Comparison of ENCODE assay signal across 9 cellular contexts in the genomic region with DNA sequence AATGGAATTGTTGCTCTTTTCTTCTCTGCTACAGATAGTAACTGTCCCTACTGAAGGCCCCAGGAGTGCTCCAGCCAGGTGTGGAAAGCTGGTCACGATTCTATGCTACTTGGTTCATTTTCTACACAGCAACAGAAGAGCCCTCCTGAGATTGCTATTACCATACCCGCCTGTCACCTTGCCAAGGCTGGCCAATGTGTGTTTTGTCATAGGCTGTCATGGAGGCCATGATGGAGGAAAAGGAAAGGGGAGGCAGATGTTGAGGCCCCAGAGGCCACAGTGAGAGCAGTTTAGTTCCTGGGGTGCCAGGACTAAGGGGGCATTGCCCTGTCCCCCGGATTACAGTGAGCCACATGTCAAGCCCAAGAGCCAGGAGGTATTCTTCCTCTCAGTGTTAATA. TPM values are rescaled to one million over a fixed set of nuclear protein-coding genes. Genes with fewer than 3 reads are reported as not detected.
A peak's percentile ranks its signal among the peaks of the same experiment; 100 is the strongest.
DNase-seq lines count a peak whose midpoint lies in the region; ATAC-seq and TF ChIP-seq lines count a peak whose summit lies in the region.
"Had no signal": no experiment of that assay in that cellular context is flagged by ENCODE, and none has a peak within 500 bp of the region (broad histone marks: within the 10 kb centered on the region; RNA-seq: fewer than 3 reads in every experiment).

No MANE protein-coding gene starts in this region.

- peak overlapping the region; percentile 91 to 100 (median 100) for H3K4me3 Mint-ChIP-seq in naive thymus-derived CD4-positive, alpha-beta T cell

- no peak for TF ChIP-seq CTCF in AG09309 (IDR thresholded peaks at IDR 0.05; ENCODE audit: control insufficient read depth, insufficient read depth, low read depth, low read length, missing control alignments)
- TF ChIP-seq CTCF in KMS-11 (conservative IDR thresholded peaks at IDR 0.05; ENCODE audit: low read depth, low read length), result no peak
- TF ChIP-seq CTCF in choroid plexus epithelial cell (conservative IDR thresholded peaks at IDR 0.05; ENCODE audit: low read depth, low read length), result no peak

- CTCF ChIA-PET in naive thymus-derived CD4-positive, alpha-beta T cell (lab: Charles Lee), result interaction anchor here (1.8 kb wide), 1 partner anchor 28 kb away, joined by 6 read pairs; a partner anchor contains a TSS

- H3K27me3 ChIP-seq in KMS-11 (ENCODE audit: insufficient read depth, low read depth), result no peaks in the 10 kb centered on the region
- no peaks in the 10 kb centered on the region for H3K27me3 ChIP-seq in naive thymus-derived CD4-positive, alpha-beta T cell (ENCODE audit: control insufficient read depth in 2 of 2, insufficient read depth in 2 of 2, low read length in 2 of 2)

- H3K27ac ChIP-seq in KMS-11, result no peak overlapping the region
- peak overlapping the region; percentile 89 for H3K27ac ChIP-seq in naive thymus-derived CD4-positive, alpha-beta T cell (ENCODE audit: low read depth, low read length)

- intact Hi-C loops in naive thymus-derived CD4-positive, alpha-beta T cell (cut with micrococcal nuclease), result loop anchor here (2.0 kb wide), 2 partner anchors 83 to 261 kb away; a partner anchor contains a TSS

- POLR2A ChIA-PET in naive thymus-derived CD4-positive, alpha-beta T cell (lab: Charles Lee), result interaction anchor here (0.8 to 14.5 kb wide), 13 partner anchors 27 to 260 kb away, joined by 3 to 211 read pairs (median 7); a partner anchor contains a TSS

- H3K4me3 ChIP-seq in AG09309 (ENCODE audit: control insufficient read depth, low read depth, low read length) (peak overlapping the region; percentile 82), KMS-11 (IDR thresholded peaks at IDR 0.05; ENCODE audit: insufficient read depth, low read depth, low read length) (peak overlapping the region; percentile 93), choroid plexus epithelial cell (ENCODE audit: low read depth, low read length) (peak overlapping the region; percentile 98)
- H3K4me3 ChIP-seq in naive thymus-derived CD4-positive, alpha-beta T cell (ENCODE audit: low read length), result peak overlapping the region; percentile 86

- peak overlapping the region; percentile 25 to 100 (median 95) for H3K27ac Mint-ChIP-seq in naive thymus-derived CD4-positive, alpha-beta T cell

- peaks cover 18% of the 10 kb centered on the region for H3K4me1 ChIP-seq in KMS-11 (ENCODE audit: low read depth, poor library complexity, severe bottlenecking)
- peaks cover 19 to 28% of the 10 kb centered on the region in 2 donors for H3K4me1 ChIP-seq in naive thymus-derived CD4-positive, alpha-beta T cell (ENCODE audit: control insufficient read depth in 2 of 2, insufficient read depth in 2 of 2, low read length in 2 of 2)

- H2AFZ ChIP-seq in KMS-11 (ENCODE audit: low read depth), result no peak overlapping the region; the same call in 1 of the 2 replicates

- peaks cover 0 to 4% (median 0%) of the 10 kb centered on the region in 11 donors for H3K9me3 Mint-ChIP-seq in naive thymus-derived CD4-positive, alpha-beta T cell

- no peaks in the 10 kb centered on the region for H3K9me3 ChIP-seq in naive thymus-derived CD4-positive, alpha-beta T cell (ENCODE audit: control insufficient read depth in 2 of 3, low read length in 3 of 3)

- DNase-seq in AG09309 (ENCODE audit: low read depth) (no peak), choroid plexus epithelial cell (ENCODE audit: low read depth) (no peak), NCI-H748 (lab: John Stamatoyannopoulos, UW; ENCODE audit: unreplicated experiment) (no peak), NCI-H2196 (lab: John Stamatoyannopoulos, UW; ENCODE audit: unreplicated experiment) (no peak), CD1c-positive myeloid dendritic cell (ENCODE audit: extremely low spot score) (no peak), SK-N-DZ (ENCODE audit: low spot score) (no peak)
- DNase-seq in naive thymus-derived CD4-positive, alpha-beta T cell, result no peak
- DNase-seq: NCI-H1092 treated with DMSO at 0.1 percent for 48 hours had no signal

- peak overlapping the region; percentile 89 for H3K4me2 ChIP-seq in KMS-11

- no peak for ATAC-seq in naive thymus-derived CD4-positive, alpha-beta T cell

- no peaks in the 10 kb centered on the region for H3K36me3 ChIP-seq in KMS-11 (ENCODE audit: insufficient read depth)
- peaks cover 3 to 29% (median 4%) of the 10 kb centered on the region in 3 experiments for H3K36me3 ChIP-seq in naive thymus-derived CD4-positive, alpha-beta T cell (ENCODE audit: control insufficient read depth in 2 of 3, insufficient read depth in 3 of 3, low read length in 3 of 3)

- H3K79me2 ChIP-seq in KMS-11 (ENCODE audit: insufficient read depth, low read depth), result peaks cover 26% of the 10 kb centered on the region

- no peaks in the 10 kb centered on the region for H3K27me3 Mint-ChIP-seq in naive thymus-derived CD4-positive, alpha-beta T cell

- peaks cover 3 to 34% (median 21%) of the 10 kb centered on the region in 5 donors for H3K36me3 Mint-ChIP-seq in naive thymus-derived CD4-positive, alpha-beta T cell

- H4K20me1 ChIP-seq in KMS-11 (ENCODE audit: insufficient read depth), result no peaks in the 10 kb centered on the region

- H3K9ac ChIP-seq in KMS-11, result peak overlapping the region; percentile 75; the same call in 1 of the 2 replicates

- H3K4me1 Mint-ChIP-seq in naive thymus-derived CD4-positive, alpha-beta T cell, result peaks cover 36 to 61% (median 57%) of the 10 kb centered on the region in 7 donors

RNA-seq across cellular contexts. Expression of a gene that starts 1.0 kb away (rescaled TPM):
- 10 to 100 TPM; 20.2 to 33.3 (median 21.7) TPM for total RNA-seq in naive thymus-derived CD4-positive, alpha-beta T cell
- polyA plus RNA-seq in naive thymus-derived CD4-positive, alpha-beta T cell, result 10 to 100 TPM in 1 of 2 donors, 1 to 10 TPM in 1; 9.4 to 13.3 TPM
- polyA plus RNA-seq in SK-N-DZ (2014; cell fraction: cytosol; rRNA removed), result 17.2 and 27.4 TPM in 2 replicates
- polyA plus RNA-seq in SK-N-DZ (2014; cell fraction: nucleus; rRNA removed), result 36.9 and 43.4 TPM in 2 replicates

RNA-seq across cellular contexts. Expression of a gene that starts 1.2 kb away (rescaled TPM):
- 10 to 100 TPM; 18.5 to 30.5 (median 20.2) TPM for total RNA-seq in naive thymus-derived CD4-positive, alpha-beta T cell
- 10 to 100 TPM in 1 of 2 donors, 1 to 10 TPM in 1; 8.9 to 14.5 TPM for polyA plus RNA-seq in naive thymus-derived CD4-positive, alpha-beta T cell
- polyA plus RNA-seq in SK-N-DZ (2014; cell fraction: cytosol; rRNA removed), result 15.4 and 17.2 TPM in 2 replicates
- polyA plus RNA-seq in SK-N-DZ (2014; cell fraction: nucleus; rRNA removed), result 23.6 and 31.7 TPM in 2 replicates

RNA-seq across cellular contexts. Expression of a gene that starts 27.7 kb away (rescaled TPM):
- 100 to 1,000 TPM; 144 to 200 (median 178) TPM for total RNA-seq in naive thymus-derived CD4-positive, alpha-beta T cell
- 100 to 1,000 TPM in 1 of 2 donors, 10 to 100 TPM in 1; 75.7 to 107 TPM for polyA plus RNA-seq in naive thymus-derived CD4-positive, alpha-beta T cell
- polyA plus RNA-seq in SK-N-DZ (2014; cell fraction: cytosol; rRNA removed), result 24.1 and 32.8 TPM in 2 replicates
- polyA plus RNA-seq in SK-N-DZ (2014; cell fraction: nucleus; rRNA removed), result 16.1 and 26.4 TPM in 2 replicates

RNA-seq across cellular contexts. Expression of a gene that starts 54.6 kb away (rescaled TPM):
- total RNA-seq in naive thymus-derived CD4-positive, alpha-beta T cell, result 100 to 1,000 TPM in 2 of 5 experiments, 10 to 100 TPM in 3; 12.9 to 265 (median 29.7) TPM
- polyA plus RNA-seq in naive thymus-derived CD4-positive, alpha-beta T cell, result 10 to 100 TPM; 34.3 to 36.4 TPM
- polyA plus RNA-seq in SK-N-DZ (2014; cell fraction: cytosol; rRNA removed), result 4.5 and 20.2 TPM in 2 replicates
- 3.2 and 13.6 TPM in 2 replicates for polyA plus RNA-seq in SK-N-DZ (2014; cell fraction: nucleus; rRNA removed)
